In the genomic region with DNA sequence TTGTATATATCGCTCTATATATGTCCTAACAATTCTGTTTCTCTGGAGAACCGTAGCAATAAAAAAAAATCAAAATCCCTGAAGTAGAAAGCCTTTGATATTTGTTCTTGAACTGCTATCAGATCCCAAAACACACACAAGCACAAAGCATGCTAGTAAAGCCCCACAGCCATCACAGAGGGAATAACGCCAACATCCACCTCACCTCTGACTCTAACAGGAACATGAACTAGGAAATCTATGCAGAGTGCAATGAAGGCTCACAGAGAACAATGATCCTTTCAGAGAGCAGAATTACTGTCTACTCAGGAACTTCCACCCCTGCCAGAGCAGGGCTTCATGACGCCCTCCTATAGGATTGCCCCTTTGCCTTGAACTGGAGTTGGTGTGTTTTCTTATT, we compare ENCODE assay signal across 15 cellular contexts. TPM values are rescaled to one million over a fixed set of nuclear protein-coding genes. Genes with fewer than 3 reads are reported as not detected.
DNase-seq lines count a peak whose midpoint lies in the region; FAIRE-seq and TF ChIP-seq lines count a peak whose summit lies in the region.
"Not testable (repeated sequence)": the region's sequence is repeated elsewhere in the genome, so short reads cannot be mapped to it uniquely, and the experiment has no call there.
"Had no signal": no experiment of that assay in that cellular context is flagged by ENCODE, and none has a peak within 500 bp of the region (broad histone marks: within the 10 kb centered on the region; RNA-seq: fewer than 3 reads in every experiment).

No MANE protein-coding gene starts in this region.

- not testable (repeated sequence) for H3K9me3 Mint-ChIP-seq in Calu3 (ENCODE audit: low read depth, unreplicated experiment); chondrocyte (ENCODE audit: low read depth)

- not testable (repeated sequence) for H4K20me1 ChIP-seq in OCI-LY7 (ENCODE audit: insufficient read depth, low read length)

- intact Hi-C loops in Calu3 (cut with micrococcal nuclease; ENCODE audit: unreplicated experiment) (loop anchor here (5.0 to 10.0 kb wide), 5 partner anchors 111 to 582 kb away; no protein-coding TSS in a partner anchor), OCI-LY7 (cut with micrococcal nuclease; ENCODE audit: unreplicated experiment) (loop anchor here (2.0 to 10.0 kb wide), 3 partner anchors 108 to 482 kb away; no protein-coding TSS in a partner anchor)
- intact Hi-C loops in stomach (cut with DNase I; ENCODE audit: low total_unique reads), result not testable (repeated sequence)

- H3K9me2 ChIP-seq in OCI-LY7 (ENCODE audit: insufficient read depth, low read length), result not testable (repeated sequence)

- H3K79me2 ChIP-seq in OCI-LY7 (ENCODE audit: insufficient read depth, low read depth, low read length), result not testable (repeated sequence)

- H3K27me3 Mint-ChIP-seq in Calu3 (ENCODE audit: unreplicated experiment); chondrocyte (ENCODE audit: low read depth): not testable (repeated sequence)

- DNase-seq in Calu3, result peak; percentile 15
- not testable (repeated sequence) for DNase-seq in HTR-8/SVneo (ENCODE audit: insufficient read length, low spot score); OCI-LY7 (ENCODE audit: low spot score); chondrocyte (ENCODE audit: low spot score)
- peak; percentile 1 for DNase-seq in NCI-H2227 treated with DMSO at 0.1 percent for 48 hours (lab: John Stamatoyannopoulos, UW)
- peak; percentile 47 for DNase-seq in mucosa of gallbladder (ENCODE audit: low spot score)
- DNase-seq in stomach, result peak; percentile 36

- FAIRE-seq in HTR-8/SVneo (lab: Jason Lieb, UNC), result peak; percentile 72

- WGBS in stomach, 5 donors, result 32 to 56% (median 40%) methylated on average over 3 to 4 of the region's 4 CpGs

- not testable (repeated sequence) for TF ChIP-seq POLR2A in stomach (IDR thresholded peaks at IDR 0.05)

- H3K4me3 ChIP-seq in OCI-LY7 (ENCODE audit: low read depth, low read length, poor library complexity, severe bottlenecking); stomach: not testable (repeated sequence)

- POLR2A ChIA-PET in OCI-LY7 (lab: Charles Lee), result not testable (repeated sequence)

- H3K9me3 ChIP-seq in OCI-LY7 (ENCODE audit: low read length), result peaks cover 42% of the 10 kb centered on the region; the same call in 1 of the 2 replicates
- not testable (repeated sequence) for H3K9me3 ChIP-seq in stomach

- peak overlapping the region; percentile 68 for H2AFZ ChIP-seq in OCI-LY7 (ENCODE audit: low read length)

- not testable (repeated sequence) for H3K4me3 Mint-ChIP-seq in Calu3 (ENCODE audit: low read depth, unreplicated experiment); chondrocyte (ENCODE audit: unreplicated experiment)

- H3K4me1 Mint-ChIP-seq in Calu3 (ENCODE audit: low read depth, unreplicated experiment), result peaks cover 40% of the 10 kb centered on the region
- H3K4me1 Mint-ChIP-seq in chondrocyte (ENCODE audit: low read depth), result not testable (repeated sequence)

- H3K27ac ChIP-seq in OCI-LY7 (ENCODE audit: low read depth, low read length, poor library complexity, severe bottlenecking); stomach: not testable (repeated sequence)
- H3K27ac ChIP-seq in VCaP, result peak overlapping the region; percentile 16; the same call in 1 of the 2 replicates

- H3K4me2 ChIP-seq in OCI-LY7 (ENCODE audit: low read length), result not testable (repeated sequence)

- H3K36me3 ChIP-seq in OCI-LY7 (ENCODE audit: insufficient read depth, low read length), result peaks cover 51% of the 10 kb centered on the region
- H3K36me3 ChIP-seq in stomach, result not testable (repeated sequence)

- H3K4me1 ChIP-seq in OCI-LY7 (ENCODE audit: insufficient read depth, low read length, poor library complexity, severe bottlenecking), result peaks cover 31% of the 10 kb centered on the region
- not testable (repeated sequence) for H3K4me1 ChIP-seq in stomach

- CTCF ChIA-PET in Calu3 (lab: Charles Lee); OCI-LY7 (lab: Charles Lee; ENCODE audit: unreplicated experiment): not testable (repeated sequence)

- TF ChIP-seq CTCF in Calu3 (IDR thresholded peaks at IDR 0.05; ENCODE audit: unreplicated experiment); OCI-LY7 (conservative IDR thresholded peaks at IDR 0.05; ENCODE audit: low read length); VCaP (conservative IDR thresholded peaks at IDR 0.05); chondrocyte (IDR thresholded peaks at IDR 0.05); stomach (IDR thresholded peaks at IDR 0.05): not testable (repeated sequence)

- not testable (repeated sequence) for TF ChIP-seq EP300 in stomach (IDR thresholded peaks at IDR 0.05)

- H3K27ac Mint-ChIP-seq in Calu3 (ENCODE audit: unreplicated experiment) (peak overlapping the region; percentile 84), chondrocyte (ENCODE audit: unreplicated experiment) (peak overlapping the region; percentile 24)

- not testable (repeated sequence) for H3K27me3 ChIP-seq in stomach

- BruUV-seq in Calu3 (replicated peaks; lab: Mats Ljungman, UMichigan); OCI-LY7 (replicated peaks; lab: Mats Ljungman, UMichigan): not testable (repeated sequence)

- H3K36me3 Mint-ChIP-seq in Calu3 (ENCODE audit: insufficient read depth, unreplicated experiment); chondrocyte (ENCODE audit: low read depth): not testable (repeated sequence)

RNA-seq across cellular contexts. Expression of a gene that starts 44.1 kb away (rescaled TPM):
- total RNA-seq in Calu3 (2022), result 0.07 and 0.12 TPM in 2 replicates
- 0.21 and 0.92 TPM in 2 replicates for total RNA-seq in OCI-LY7 (2014; rRNA removed; shearing (Covaris generic))
- total RNA-seq in OCI-LY7 (2022), result 1.1 and 1.6 TPM in 2 replicates
- total RNA-seq in chondrocyte, result not detected in 3 replicates
- not detected for total RNA-seq in mucosa of gallbladder
- under 1 TPM in 1 of 5 donors, not detected in 4; 0.18 TPM for total RNA-seq in stomach
- under 1 TPM in 1 of 3 donors, not detected in 2; 0.06 TPM for polyA plus RNA-seq in stomach
- total RNA-seq: CD4-positive, alpha-beta T cell; CD8-positive, alpha-beta memory T cell; GM23248; H4 had no signal
- polyA plus RNA-seq: CD14-positive monocyte; CD8-positive, alpha-beta memory T cell; GM23248 had no signal

RNA-seq across cellular contexts. Expression of a gene that starts 45.0 kb away (rescaled TPM):
- total RNA-seq in Calu3 (2022) (not detected in 2 replicates), OCI-LY7 (2022) (1.1 and 1.2 TPM in 2 replicates), chondrocyte (not detected in 3 replicates), mucosa of gallbladder (not detected), stomach (not detected)
- 1.0 and 1.7 TPM in 2 replicates for total RNA-seq in OCI-LY7 (2014; rRNA removed; shearing (Covaris generic))
- not detected for polyA plus RNA-seq in stomach
- total RNA-seq: CD4-positive, alpha-beta T cell; CD8-positive, alpha-beta memory T cell; GM23248; H4; H9 had no signal
- polyA plus RNA-seq: A549, CD14-positive monocyte, GM23248 had no signal
